In genomic region chr1:14769486-14770274, GRCh38 we compare ENCODE assay signal across 16 cellular contexts.
"Had no signal": no experiment of that assay in that cellular context is flagged by ENCODE, and none has a peak within 500 bp of the region (broad histone marks: within the 10 kb centered on the region; RNA-seq: fewer than 3 reads in every experiment).

No MANE protein-coding gene starts in this region.

- H3K9me3 ChIP-seq: thyroid gland had no signal

- H3K27ac ChIP-seq: brain microvascular endothelial cell, thyroid gland had no signal

- H3K36me3 ChIP-seq: brain microvascular endothelial cell, thyroid gland had no signal

- ATAC-seq: activated T-helper 17 cell treated with anti-CD3 and anti-CD28 coated beads, Interleukin-2, amount 50 U/mL, for 72 hours; natural killer cell treated with Interleukin-12 subunit alpha and Interleukin-12 subunit beta and Interleukin-15 and Interleukin-18, amount 100 ng/mL, for 72 hours; stimulated activated memory B cell treated with anti-CD40 and anti-IgM and Interleukin-4, amounts not matched to agents 10 μg/mL and 1 μg/mL and 100 μg/mL, for 72 hours had no signal

- H3K4me1 ChIP-seq: thyroid gland had no signal

- H3K27me3 ChIP-seq: brain microvascular endothelial cell, thyroid gland had no signal

- H3K4me3 ChIP-seq: thyroid gland had no signal

- DNase-seq: activated CD4-positive, alpha-beta T cell treated with anti-CD3 and anti-CD28 coated beads, Interleukin-2, amount 50 U/mL, for 48 hours; activated CD4-positive, CD25-positive, alpha-beta regulatory T cell treated with anti-CD3 and anti-CD28 coated beads, Interleukin-2, amount 50 U/mL, for 72 hours; activated naive CD4-positive, alpha-beta T cell treated with Interleukin-2 at 50 U/mL for 16 hours; anterior cingulate cortex; brain microvascular endothelial cell; cortex of kidney; effector CD4-positive, alpha-beta T cell; hippocampal formation; mesendoderm; occipital lobe; stimulated activated CD4-positive, alpha-beta T cell treated with anti-CD3 and anti-CD28 coated beads, Interleukin-2, amount 100 ng/mL, for 48 hours; T-helper 9 cell; thyroid gland had no signal
